ENCODE assay signal across 8 cellular contexts in genomic region chr4:37891221-37892159, GRCh38. TPM values are rescaled to one million over a fixed set of nuclear protein-coding genes. Genes with fewer than 3 reads are reported as not detected.
A peak's percentile ranks its signal among the peaks of the same experiment; 100 is the strongest.
DNase-seq lines count a peak whose midpoint lies in the region; ATAC-seq and FAIRE-seq lines count a peak whose summit lies in the region.

No MANE protein-coding gene starts in this region.

- H3K27ac ChIP-seq in SK-N-MC (no peak overlapping the region), small intestine (ENCODE audit: low read depth in 1 of 2, low read length in 1 of 2) (peak overlapping the region; percentile 62 to 84)

- no peaks in the 10 kb centered on the region for H3K9me3 ChIP-seq in SK-N-MC (ENCODE audit: low read depth, low read length)
- no peaks in the 10 kb centered on the region for H3K9me3 ChIP-seq in adipocyte (ENCODE audit: control insufficient read depth, low read length)
- no peaks in the 10 kb centered on the region for H3K9me3 ChIP-seq in small intestine (ENCODE audit: control insufficient read depth, low read depth)

- WGBS in small intestine, 3 donors, result 0 to 1% (median 1%) methylated on average over 34 to 55 of the region's 55 CpGs

- FAIRE-seq in small intestine (lab: Jason Lieb, UNC), result no peak

- DNase-seq in Ammon's horn (ENCODE audit: low spot score) (peak; percentile 32), SK-N-MC (ENCODE audit: low read depth, low spot score) (no peak), adipocyte (ENCODE audit: low read depth) (peak; percentile 58), small intestine (peak; percentile 44), cerebellar nuclear complex (lab: John Stamatoyannopoulos, UW) (no peak)

- H3K4me3 ChIP-seq in SK-N-MC (peak overlapping the region; percentile 68), adipocyte (ENCODE audit: low read length) (peak overlapping the region; percentile 77), iPS-11a (ENCODE audit: low read depth, low read length) (peak overlapping the region; percentile 62), small intestine (ENCODE audit: low read depth in 1 of 2, low read length in 2 of 2) (peak overlapping the region; percentile 83 to 93)

- H3K36me3 ChIP-seq in SK-N-MC (ENCODE audit: insufficient read depth, low read length) (no peaks in the 10 kb centered on the region), adipocyte (ENCODE audit: control insufficient read depth, insufficient read depth, low read length, severe bottlenecking) (no peaks in the 10 kb centered on the region), small intestine (ENCODE audit: control insufficient read depth in 2 of 2, insufficient read depth in 2 of 2, low read length in 2 of 2) (no peaks in the 10 kb centered on the region)

- no peak overlapping the region for H3K9ac ChIP-seq in SK-N-MC (ENCODE audit: insufficient read length)
- no peak overlapping the region for H3K9ac ChIP-seq in adipocyte (ENCODE audit: low read length)

- H3K27me3 ChIP-seq in adipocyte (replicated peaks; ENCODE audit: control insufficient read depth, insufficient read depth, low read length) (peaks cover 38% of the 10 kb centered on the region), small intestine (ENCODE audit: control insufficient read depth in 2 of 2, insufficient read depth in 2 of 2, low read length in 2 of 2) (peaks cover 0 to 3% of the 10 kb centered on the region in 2 donors)

- ATAC-seq in GM19035 (IDR thresholded peaks at IDR 0.05; ENCODE audit: unreplicated experiment) (peak; percentile 57), HG03175 (IDR thresholded peaks at IDR 0.05; ENCODE audit: unreplicated experiment) (peak; percentile 68)

- H3K4me1 ChIP-seq in adipocyte (ENCODE audit: control insufficient read depth, insufficient read depth, low read length), result peaks cover 7% of the 10 kb centered on the region
- peaks cover 0 to 3% of the 10 kb centered on the region in 2 donors for H3K4me1 ChIP-seq in small intestine (ENCODE audit: control insufficient read depth in 2 of 2, insufficient read depth in 1 of 2, low read depth in 1 of 2, low read length in 1 of 2)

RNA-seq across cellular contexts. Expression of gene TBC1D1, which starts 0.6 kb away (rescaled TPM):
- polyA plus RNA-seq in small intestine, result 10 to 100 TPM; 38.3 to 43.8 (median 39.1) TPM

Comparison
In these comparisons a context has a peak if more than half of its experiments do, and no peak if none do; other contexts are left out.
1. DNase-seq: peak in Ammon's horn (single experiment), adipocyte (single experiment) and small intestine (single experiment); none in SK-N-MC (single experiment) and cerebellar nuclear complex (0 of 2).
2. Peak in every context shown above with its lines, with median percentiles within 50 percentile points of each other: H3K4me3 ChIP-seq.